Comparison of ENCODE assay signal across 11 cellular contexts in genomic region chr7:137287651-137288258, GRCh38. TPM values are rescaled to one million over a fixed set of nuclear protein-coding genes. Genes with fewer than 3 reads are reported as not detected.
DNase-seq lines count a peak whose midpoint lies in the region; ATAC-seq, FAIRE-seq and TF ChIP-seq lines count a peak whose summit lies in the region.
"Had no signal": no experiment of that assay in that cellular context is flagged by ENCODE, and none has a peak within 500 bp of the region (broad histone marks: within the 10 kb centered on the region; RNA-seq: fewer than 3 reads in every experiment).

No MANE protein-coding gene starts in this region.

- in situ Hi-C loops in mammary epithelial cell (cut with MboI; ENCODE audit: low sequenced_read_pairs in 2 of 2) = no loop called here

- TF ChIP-seq POLR2A in H54 (IDR thresholded peaks at IDR 0.05; ENCODE audit: low read depth, low read length) = no peak

- no peaks in the 10 kb centered on the region for H3K9me3 ChIP-seq in DND-41 (ENCODE audit: insufficient read depth, low read length, severe bottlenecking)
- no peaks in the 10 kb centered on the region for H3K9me3 ChIP-seq in MM.1S (replicated peaks; ENCODE audit: insufficient read depth, low read length)
- no peaks in the 10 kb centered on the region for H3K9me3 ChIP-seq in mammary epithelial cell (replicated peaks; ENCODE audit: insufficient read depth, low read length)
- H3K9me3 ChIP-seq in neural cell (ENCODE audit: low read length) = no peaks in the 10 kb centered on the region
- H3K9me3 ChIP-seq: gastroesophageal sphincter, right atrium auricular region had no signal

- H3K4me1 Mint-ChIP-seq in activated T-cell treated with anti-CD3 and anti-CD28 coated beads, Interleukin-2, amount 50 U/mL, for 24 hours (ENCODE audit: low read depth) = no peaks in the 10 kb centered on the region

- BruUV-seq in mammary epithelial cell (replicated peaks; lab: Mats Ljungman, UMichigan) = no TSS peak

- H3K27ac ChIP-seq in DND-41 (ENCODE audit: low read length) (no peak overlapping the region), MM.1S (ENCODE audit: low read length) (no peak overlapping the region), mammary epithelial cell (ENCODE audit: insufficient read depth, low read depth, low read length) (no peak overlapping the region), neural cell (ENCODE audit: low read length) (no peak overlapping the region)
- H3K27ac ChIP-seq: gastroesophageal sphincter, right atrium auricular region had no signal

- H3F3A ChIP-seq in MM.1S (ENCODE audit: insufficient read depth, low read length) (no peaks in the 10 kb centered on the region), neural cell (ENCODE audit: insufficient read depth, low read length, poor library complexity, severe bottlenecking) (no peaks in the 10 kb centered on the region)

- no peaks in the 10 kb centered on the region for H3K79me2 ChIP-seq in DND-41 (ENCODE audit: insufficient read depth, low read length)
- H3K79me2 ChIP-seq in MM.1S (ENCODE audit: low read length) = no peaks in the 10 kb centered on the region
- no peaks in the 10 kb centered on the region for H3K79me2 ChIP-seq in mammary epithelial cell (ENCODE audit: insufficient read depth, low read length)
- no peaks in the 10 kb centered on the region for H3K79me2 ChIP-seq in neural cell (replicated peaks; ENCODE audit: insufficient read depth, low read length)

- peaks cover 6% of the 10 kb centered on the region for H3K9me3 Mint-ChIP-seq in activated T-cell treated with anti-CD3 and anti-CD28 coated beads, Interleukin-2, amount 50 U/mL, for 24 hours

- no peak for ATAC-seq in DND-41 (ENCODE audit: insufficient read depth, low read depth)
- ATAC-seq: gastroesophageal sphincter had no signal

- no peaks in the 10 kb centered on the region for H3K27me3 ChIP-seq in DND-41 (ENCODE audit: insufficient read depth, low read length, poor library complexity)
- H3K27me3 ChIP-seq in MM.1S (replicated peaks; ENCODE audit: insufficient read depth, low read length) = no peaks in the 10 kb centered on the region
- no peaks in the 10 kb centered on the region for H3K27me3 ChIP-seq in mammary epithelial cell (ENCODE audit: insufficient read depth, low read length)
- H3K27me3 ChIP-seq in neural cell (ENCODE audit: insufficient read depth, low read depth, low read length) = no peaks in the 10 kb centered on the region
- H3K27me3 ChIP-seq: gastroesophageal sphincter, right atrium auricular region had no signal

- H3K9me2 ChIP-seq in MM.1S (replicated peaks; ENCODE audit: insufficient read depth, low read length) (no peaks in the 10 kb centered on the region), neural cell (ENCODE audit: insufficient read depth, low read length) (no peaks in the 10 kb centered on the region)

- TF ChIP-seq CTCF in DND-41 (IDR thresholded peaks at IDR 0.05; ENCODE audit: borderline replicate concordance, extremely low read depth, low read length, poor library complexity, severe bottlenecking) (peak; percentile 26), MM.1S (IDR thresholded peaks at IDR 0.05; ENCODE audit: low read length) (peak; percentile 41), mammary epithelial cell (conservative IDR thresholded peaks at IDR 0.05 in 1 of 2, IDR thresholded peaks at IDR 0.05 in 1 of 2; ENCODE audit: extremely low read depth in 1 of 2, insufficient read depth in 1 of 2, low read depth in 1 of 2, low read length in 2 of 2) (peak; percentile 47 to 50), neural cell (IDR thresholded peaks at IDR 0.05; ENCODE audit: poor library complexity, severe bottlenecking) (peak; percentile 17)

- no peak overlapping the region for H3K4me2 ChIP-seq in DND-41 (ENCODE audit: insufficient read depth, low read length)
- H3K4me2 ChIP-seq in MM.1S (ENCODE audit: low read depth, low read length) = no peak overlapping the region
- H3K4me2 ChIP-seq in mammary epithelial cell (ENCODE audit: insufficient read depth, low read depth, low read length) = no peak overlapping the region
- H3K4me2 ChIP-seq in neural cell (ENCODE audit: low read length) = no peak overlapping the region

- 70% methylated on average over 3 of the region's 3 CpGs for WGBS in mammary epithelial cell (ENCODE audit: low coverage, missing lambda C conversion rate)

- intact Hi-C loops in mammary epithelial cell (cut with micrococcal nuclease) = no loop called here

- H3K27ac Mint-ChIP-seq in activated T-cell treated with anti-CD3 and anti-CD28 coated beads, Interleukin-2, amount 50 U/mL, for 24 hours = no peak overlapping the region

- H3K4me3 Mint-ChIP-seq in activated T-cell treated with anti-CD3 and anti-CD28 coated beads, Interleukin-2, amount 50 U/mL, for 24 hours = no peak overlapping the region

- no peak for TF ChIP-seq RAD21 in neural cell (conservative IDR thresholded peaks at IDR 0.05)

- H3K9ac ChIP-seq in DND-41 (ENCODE audit: low read depth, low read length) = no peak overlapping the region
- H3K9ac ChIP-seq in MM.1S (ENCODE audit: low read length) = no peak overlapping the region
- no peak overlapping the region for H3K9ac ChIP-seq in mammary epithelial cell (ENCODE audit: insufficient read depth, low read length)
- no peak overlapping the region for H3K9ac ChIP-seq in neural cell (ENCODE audit: low read length)

- H2AFZ ChIP-seq in DND-41 (ENCODE audit: low read depth, low read length) = no peak overlapping the region
- H2AFZ ChIP-seq in MM.1S (ENCODE audit: low read length) = no peak overlapping the region
- H2AFZ ChIP-seq in mammary epithelial cell (ENCODE audit: low read depth, low read length) = no peak overlapping the region
- no peak overlapping the region for H2AFZ ChIP-seq in neural cell (ENCODE audit: low read depth, low read length)

- H3K36me3 ChIP-seq in DND-41 (ENCODE audit: insufficient read depth, low read length) (no peaks in the 10 kb centered on the region), MM.1S (replicated peaks; ENCODE audit: insufficient read depth, low read length) (no peaks in the 10 kb centered on the region), mammary epithelial cell (ENCODE audit: insufficient read depth, low read length) (no peaks in the 10 kb centered on the region), neural cell (ENCODE audit: insufficient read depth, low read length) (no peaks in the 10 kb centered on the region)
- H3K36me3 ChIP-seq: gastroesophageal sphincter, right atrium auricular region had no signal

- H3K36me3 Mint-ChIP-seq in activated T-cell treated with anti-CD3 and anti-CD28 coated beads, Interleukin-2, amount 50 U/mL, for 24 hours (ENCODE audit: low read depth) = no peaks in the 10 kb centered on the region

- CTCF ChIA-PET in mammary epithelial cell (lab: Charles Lee; ENCODE audit: low non-redundant PET) = no interaction called here

- no peak overlapping the region for H3K4me3 ChIP-seq in DND-41 (ENCODE audit: low read depth in 1 of 2, low read length in 2 of 2)
- no peak overlapping the region for H3K4me3 ChIP-seq in MM.1S (ENCODE audit: low read length)
- H3K4me3 ChIP-seq in mammary epithelial cell (replicated peaks in 1 of 3; ENCODE audit: insufficient read depth in 1 of 3, low read depth in 2 of 3, low read length in 3 of 3) = no peak overlapping the region
- no peak overlapping the region for H3K4me3 ChIP-seq in neural cell (ENCODE audit: low read length)
- H3K4me3 ChIP-seq: gastroesophageal sphincter, right atrium auricular region had no signal

- H4K20me1 ChIP-seq in DND-41 (ENCODE audit: insufficient read depth, low read length) (no peaks in the 10 kb centered on the region), MM.1S (ENCODE audit: insufficient read depth, low read length) (no peaks in the 10 kb centered on the region), mammary epithelial cell (ENCODE audit: insufficient read depth, low read length) (no peaks in the 10 kb centered on the region), neural cell (ENCODE audit: insufficient read depth) (no peaks in the 10 kb centered on the region)

- H3K4me1 ChIP-seq in DND-41 (ENCODE audit: insufficient read depth, low read length) (no peaks in the 10 kb centered on the region), MM.1S (ENCODE audit: low read length) (peaks cover 11% of the 10 kb centered on the region), mammary epithelial cell (ENCODE audit: insufficient read depth, low read length) (no peaks in the 10 kb centered on the region)
- H3K4me1 ChIP-seq: gastroesophageal sphincter, right atrium auricular region had no signal

- DNase-seq in DND-41 = no peak
- DNase-seq in MM.1S = no peak
- peak; percentile 0 for DNase-seq in mammary epithelial cell
- DNase-seq in H54 (ENCODE audit: insufficient read length, low spot score) = no peak
- DNase-seq in NCI-H2081 treated with DMSO at 0.1 percent for 48 hours (lab: John Stamatoyannopoulos, UW) = no peak
- no peak for DNase-seq in activated T-cell treated with anti-CD3 and anti-CD28 coated beads, Interleukin-2, amount 50 U/mL, for 24 hours
- DNase-seq in AG20443 (ENCODE audit: low spot score) = no peak
- DNase-seq: caudate nucleus had no signal

- no peaks in the 10 kb centered on the region for H3K27me3 Mint-ChIP-seq in activated T-cell treated with anti-CD3 and anti-CD28 coated beads, Interleukin-2, amount 50 U/mL, for 24 hours

- no peak for FAIRE-seq in H54 (lab: Jason Lieb, UNC)

- dilution Hi-C loops in mammary epithelial cell (cut with HindIII; ENCODE audit: low sequenced_read_pairs) = no loop called here

- no peak for TF ChIP-seq EP300 in neural cell (conservative IDR thresholded peaks at IDR 0.05; ENCODE audit: poor library complexity, severe bottlenecking)

TF ChIP-seq in neural cell, 6 proteins besides CTCF, POLR2A, EP300 and RAD21 (continues in another document):
- TF ChIP-seq EZH2 (IDR thresholded peaks at IDR 0.05; ENCODE audit: borderline replicate concordance, insufficient read depth, low read length, poor library complexity, severe bottlenecking) = no peak

RNA-seq across cellular contexts. Expression of gene PTN, which starts 55.8 kb away (rescaled TPM):
- 1 to 10 TPM; 3.2 to 4.3 TPM for total RNA-seq in mammary epithelial cell
- polyA plus RNA-seq in mammary epithelial cell = 3.1 TPM
- polyA minus RNA-seq in mammary epithelial cell = 0.47 TPM
- 14.1 and 19.5 TPM in 2 replicates for polyA plus RNA-seq in neural cell
- 8.3 and 8.8 TPM in 2 replicates for polyA minus RNA-seq in neural cell
